Comparison of ENCODE assay signal across 17 cellular contexts in the genomic region with DNA sequence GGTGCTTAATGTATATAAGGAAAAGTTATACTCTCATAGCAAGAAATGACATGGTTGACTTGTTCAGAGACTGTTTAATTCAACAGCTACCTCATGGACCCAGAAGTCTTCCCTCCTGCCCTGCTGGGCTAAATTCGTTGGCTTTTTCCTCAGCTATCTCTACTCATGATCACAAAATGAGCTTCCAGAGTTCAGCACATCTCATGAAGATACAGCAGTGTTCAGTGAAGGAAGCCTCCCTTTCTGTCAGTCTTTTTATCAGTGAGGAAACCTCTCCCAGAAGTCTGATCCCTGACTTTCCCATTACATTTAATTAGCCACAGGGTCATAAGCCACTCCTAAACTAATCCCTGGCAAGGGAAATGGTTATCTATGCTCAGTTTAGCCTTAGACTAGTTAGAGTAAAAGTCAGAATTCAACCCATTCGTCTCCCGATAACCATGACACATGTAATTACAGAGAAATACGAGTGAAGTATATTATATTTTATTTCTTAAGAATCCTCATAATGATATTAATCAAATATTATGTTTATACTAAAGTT.
DNase-seq lines count a peak whose midpoint lies in the region; ATAC-seq, FAIRE-seq and TF ChIP-seq lines count a peak whose summit lies in the region.
"Had no signal": no experiment of that assay in that cellular context is flagged by ENCODE, and none has a peak within 500 bp of the region (broad histone marks: within the 10 kb centered on the region; RNA-seq: fewer than 3 reads in every experiment).

No MANE protein-coding gene starts in this region.

- H3K9me3 ChIP-seq in BE2C (no peaks in the 10 kb centered on the region), Karpas-422 (ENCODE audit: low read length) (no peaks in the 10 kb centered on the region), K562 (replicated peaks; ENCODE audit: control insufficient read depth, insufficient read depth, low read depth, low read length) (no peaks in the 10 kb centered on the region), right lobe of liver (no peaks in the 10 kb centered on the region)
- H3K9me3 ChIP-seq: BLaER1 treated with 17β-estradiol and CSF1 and Interleukin-3, amounts not matched to agents 10 nM and 100 nM had no signal

- no peaks in the 10 kb centered on the region for H4K20me1 ChIP-seq in Karpas-422 (ENCODE audit: insufficient read depth, low read depth, low read length)
- H4K20me1 ChIP-seq in K562 (replicated peaks; ENCODE audit: control insufficient read depth, insufficient read depth, low read length): no peaks in the 10 kb centered on the region
- H4K20me1 ChIP-seq: BLaER1 treated with 17β-estradiol and CSF1 and Interleukin-3, amounts not matched to agents 10 nM and 100 nM had no signal

- in situ Hi-C loops in K562 (cut with MboI): no loop called here

- H3K27ac ChIP-seq in Karpas-422 (ENCODE audit: low read length): no peak overlapping the region
- peak overlapping the region; percentile 37; the same call in 1 of the 3 replicates for H3K27ac ChIP-seq in K562 (ENCODE audit: extremely low read depth, low read depth, low read length)
- H3K27ac ChIP-seq in right lobe of liver: no peak overlapping the region
- H3K27ac ChIP-seq: 22Rv1; BLaER1 treated with 17β-estradiol and CSF1 and Interleukin-3, amounts not matched to agents 10 nM and 100 nM; HL-60 had no signal

- no peak overlapping the region for H2AFZ ChIP-seq in Karpas-422 (ENCODE audit: low read length)
- H2AFZ ChIP-seq in K562 (ENCODE audit: low read depth, low read length): peak overlapping the region; percentile 62

- H3K4me2 ChIP-seq in Karpas-422 (ENCODE audit: low read depth, low read length, poor library complexity, severe bottlenecking) (peak overlapping the region; percentile 23), K562 (ENCODE audit: insufficient read depth, low read length) (peak overlapping the region; percentile 47)
- H3K4me2 ChIP-seq: BLaER1 treated with 17β-estradiol and CSF1 and Interleukin-3, amounts not matched to agents 10 nM and 100 nM had no signal

- H3K9ac ChIP-seq in Karpas-422 (ENCODE audit: low read length) (no peak overlapping the region), K562 (ENCODE audit: insufficient read depth in 1 of 2, low read depth in 2 of 2, low read length in 2 of 2) (no peak overlapping the region)
- H3K9ac ChIP-seq: BLaER1 treated with 17β-estradiol and CSF1 and Interleukin-3, amounts not matched to agents 10 nM and 100 nM had no signal

- TF ChIP-seq CTCF in BE2C (IDR thresholded peaks at IDR 0.05; ENCODE audit: low read depth, low read length) (no peak), K562 (IDR thresholded peaks at IDR 0.05 in 2 of 3, conservative IDR thresholded peaks at IDR 0.05 in 1 of 3; ENCODE audit: insufficient read depth in 2 of 3, low read depth in 1 of 3, low read length in 3 of 3) (no peak), right lobe of liver (IDR thresholded peaks at IDR 0.05) (no peak)

- 6% methylated on average over 4 of the region's 4 CpGs for WGBS in K562 (ENCODE audit: insufficient coverage, low coverage, missing lambda C conversion rate)
- 70% methylated on average over 4 of the region's 4 CpGs for WGBS in right lobe of liver (ENCODE audit: insufficient coverage, low coverage, low lambda C conversion rate, missing lambda C conversion rate)

- H3K27me3 ChIP-seq in BE2C (no peaks in the 10 kb centered on the region), Karpas-422 (ENCODE audit: low read length) (no peaks in the 10 kb centered on the region), K562 (ENCODE audit: control insufficient read depth in 2 of 2, insufficient read depth in 2 of 2, low read length in 2 of 2) (no peaks in the 10 kb centered on the region), right lobe of liver (no peaks in the 10 kb centered on the region)
- H3K27me3 ChIP-seq: BLaER1 treated with 17β-estradiol and CSF1 and Interleukin-3, amounts not matched to agents 10 nM and 100 nM had no signal

- intact Hi-C loops in K562 (cut with micrococcal nuclease): loop anchor here (10.0 kb wide), 1 partner anchor 487 kb away; no protein-coding TSS in a partner anchor
- intact Hi-C loops in right lobe of liver (cut with DNase I): no loop called here

- DNase-seq in BE2C (peak; percentile 26), Karpas-422 (no peak), NCI-H82 treated with DMSO at 0.1 percent for 48 hours (lab: John Stamatoyannopoulos, UW; ENCODE audit: unreplicated experiment) (peak; percentile 46), K562 (ENCODE audit: extremely low read depth in 1 of 4, low spot score in 3 of 4) (peak in 2 of 4 experiments; percentile 20 to 60), NCI-H1092 treated with DMSO at 0.1 percent for 48 hours (lab: John Stamatoyannopoulos, UW) (no peak), SKM-1 treated with dmso at 0.1 percent for 144 hours (lab: John Stamatoyannopoulos, UW; ENCODE audit: unreplicated experiment) (no peak), right lobe of liver (no peak), HuH-7 (ENCODE audit: low spot score) (no peak)
- DNase-seq: AML-193; CD4-positive, CD25-positive, alpha-beta regulatory T cell; DMS79; HCEC 1CT had no signal

- H3K9me2 ChIP-seq in Karpas-422 (replicated peaks; ENCODE audit: insufficient read depth, low read length): no peaks in the 10 kb centered on the region

- H3K79me2 ChIP-seq in Karpas-422 (ENCODE audit: low read length) (peaks cover 36% of the 10 kb centered on the region), K562 (ENCODE audit: control insufficient read depth, insufficient read depth, low read length) (0 out of 3 replicates have a peak, but pooled peaks cover 3% of the 10 kb centered on the region)

- H3K4me3 ChIP-seq in BE2C (ENCODE audit: low read depth, low read length): peak overlapping the region; percentile 25
- H3K4me3 ChIP-seq in Karpas-422 (ENCODE audit: low read length): no peak overlapping the region
- H3K4me3 ChIP-seq in K562: no peak overlapping the region
- H3K4me3 ChIP-seq in right lobe of liver: no peak overlapping the region
- H3K4me3 ChIP-seq: BLaER1 treated with 17β-estradiol and CSF1 and Interleukin-3, amounts not matched to agents 10 nM and 100 nM; GM12878 had no signal

- TF ChIP-seq POLR2A in K562 (conservative IDR thresholded peaks at IDR 0.05) (no peak), right lobe of liver (IDR thresholded peaks at IDR 0.05) (no peak)

- TF ChIP-seq EP300 in K562 (IDR thresholded peaks at IDR 0.05; ENCODE audit: low read length): no peak

- FAIRE-seq in K562 (lab: Jason Lieb, UNC): peak; percentile 32
- FAIRE-seq: GM12878, GM18507 had no signal

- H3K36me3 ChIP-seq in BE2C (no peaks in the 10 kb centered on the region), Karpas-422 (ENCODE audit: insufficient read depth, low read length) (no peaks in the 10 kb centered on the region), K562 (ENCODE audit: control insufficient read depth, insufficient read depth, low read length) (no peaks in the 10 kb centered on the region), right lobe of liver (no peaks in the 10 kb centered on the region)
- H3K36me3 ChIP-seq: BLaER1 treated with 17β-estradiol and CSF1 and Interleukin-3, amounts not matched to agents 10 nM and 100 nM had no signal

- POLR2A ChIA-PET in K562 (lab: Yijun Ruan, JAX): interaction anchor here (0.7 to 1.1 kb wide), 3 partner anchors 9 to 30 kb away, joined by 3 to 5 read pairs (median 3); no protein-coding TSS in a partner anchor

- H3K4me1 ChIP-seq in BE2C (peaks cover 52% of the 10 kb centered on the region), Karpas-422 (ENCODE audit: low read length) (peaks cover 48% of the 10 kb centered on the region), K562 (replicated peaks in 1 of 2; ENCODE audit: control insufficient read depth in 2 of 2, insufficient read depth in 2 of 2, low read length in 2 of 2) (peaks cover 0 to 13% of the 10 kb centered on the region in 2 experiments; a peak in 2 of 5 replicates), right lobe of liver (peaks cover 0 to 17% (median 5%) of the 10 kb centered on the region in 4 donors)

- no peak for TF ChIP-seq RAD21 in K562 (CRISPR knock-in tag; conservative IDR thresholded peaks at IDR 0.05 in 1 of 2, IDR thresholded peaks at IDR 0.05 in 1 of 2)

- no peaks in the 10 kb centered on the region for H3K9me1 ChIP-seq in K562 (ENCODE audit: control insufficient read depth, insufficient read depth, low read length)

- BruUV-seq in K562 (replicated peaks; lab: Mats Ljungman, UMichigan): no TSS peak

- ATAC-seq in K562 (peak; percentile 70), right lobe of liver (no peak)
- ATAC-seq: GM12878 had no signal

- CTCF ChIA-PET in K562 (lab: Yijun Ruan, JAX; ENCODE audit: low intra/inter-chr PET ratio): no interaction called here

TF ChIP-seq in K562, 482 proteins besides CTCF, POLR2A, EP300 and RAD21 (continues in another document):
- TF ChIP-seq RCOR1 (IDR thresholded peaks at IDR 0.05; ENCODE audit: borderline replicate concordance in 1 of 2, low read depth in 2 of 2, low read length in 2 of 2) (peak in 1 of 2 experiments; percentile 13; a peak in 1 of 4 replicates), GATA2 (CRISPR knock-in tag; IDR thresholded peaks at IDR 0.05) (peak; percentile 29; the same call in 1 of the 2 replicates), MECOM (CRISPR knock-in tag; IDR thresholded peaks at IDR 0.05) (0 out of 2 replicates have a peak, but pooled peaks have one; percentile 22)
- TF ChIP-seq, protein P1, sequence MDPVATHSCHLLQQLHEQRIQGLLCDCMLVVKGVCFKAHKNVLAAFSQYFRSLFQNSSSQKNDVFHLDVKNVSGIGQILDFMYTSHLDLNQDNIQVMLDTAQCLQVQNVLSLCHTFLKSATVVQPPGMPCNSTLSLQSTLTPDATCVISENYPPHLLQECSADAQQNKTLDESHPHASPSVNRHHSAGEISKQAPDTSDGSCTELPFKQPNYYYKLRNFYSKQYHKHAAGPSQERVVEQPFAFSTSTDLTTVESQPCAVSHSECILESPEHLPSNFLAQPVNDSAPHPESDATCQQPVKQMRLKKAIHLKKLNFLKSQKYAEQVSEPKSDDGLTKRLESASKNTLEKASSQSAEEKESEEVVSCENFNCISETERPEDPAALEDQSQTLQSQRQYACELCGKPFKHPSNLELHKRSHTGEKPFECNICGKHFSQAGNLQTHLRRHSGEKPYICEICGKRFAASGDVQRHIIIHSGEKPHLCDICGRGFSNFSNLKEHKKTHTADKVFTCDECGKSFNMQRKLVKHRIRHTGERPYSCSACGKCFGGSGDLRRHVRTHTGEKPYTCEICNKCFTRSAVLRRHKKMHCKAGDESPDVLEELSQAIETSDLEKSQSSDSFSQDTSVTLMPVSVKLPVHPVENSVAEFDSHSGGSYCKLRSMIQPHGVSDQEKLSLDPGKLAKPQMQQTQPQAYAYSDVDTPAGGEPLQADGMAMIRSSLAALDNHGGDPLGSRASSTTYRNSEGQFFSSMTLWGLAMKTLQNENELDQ (CRISPR knock-in tag; IDR thresholded peaks at IDR 0.05; ENCODE audit: borderline replicate concordance): no peak

Comparison
In these comparisons a context has a peak if more than half of its experiments do, and no peak if none do; other contexts are left out.
1. DNase-seq: peak in BE2C (single experiment) and NCI-H82 treated with DMSO at 0.1 percent for 48 hours (single experiment); none in Karpas-422 (single experiment), NCI-H1092 treated with DMSO at 0.1 percent for 48 hours (single experiment), SKM-1 treated with dmso at 0.1 percent for 144 hours (single experiment), right lobe of liver (0 of 3) and HuH-7 (single experiment).